In genomic region chr12:110345176-110345651, GRCh38 we compare ENCODE assay signal across 12 cellular contexts. TPM values are rescaled to one million over a fixed set of nuclear protein-coding genes. Genes with fewer than 3 reads are reported as not detected.
DNase-seq lines count a peak whose midpoint lies in the region; ATAC-seq and TF ChIP-seq lines count a peak whose summit lies in the region.
"Had no signal": no experiment of that assay in that cellular context is flagged by ENCODE, and none has a peak within 500 bp of the region (broad histone marks: within the 10 kb centered on the region; RNA-seq: fewer than 3 reads in every experiment).

No MANE protein-coding gene starts in this region.

- H3K9me3 Mint-ChIP-seq in activated CD4-positive, alpha-beta T cell treated with anti-CD3 and anti-CD28 coated beads, Interleukin-2, amount 10 ng/mL, durations not matched to agents 24 days and 14 days, result no peaks in the 10 kb centered on the region
- H3K9me3 Mint-ChIP-seq: activated T-helper 17 cell treated with anti-CD3 and anti-CD28 coated beads, Interleukin-2, amount 50 U/mL, for 72 hours; neural crest cell had no signal

- peak overlapping the region; percentile 20 for H3K27ac Mint-ChIP-seq in activated CD4-positive, alpha-beta T cell treated with anti-CD3 and anti-CD28 coated beads, Interleukin-2, amount 10 ng/mL, durations not matched to agents 24 days and 14 days

- WGBS in thyroid gland, 2 donors, result 33 to 53% methylated on average over 11 of the region's 11 CpGs

- peaks cover 80 to 96% of the 10 kb centered on the region in 2 donors for H3K36me3 ChIP-seq in thyroid gland
- H3K36me3 ChIP-seq in tibial artery, result peaks cover 98 to 100% (median 99%) of the 10 kb centered on the region in 3 donors

- ATAC-seq in HG03159 (IDR thresholded peaks at IDR 0.05; ENCODE audit: unreplicated experiment), result no peak
- ATAC-seq: activated T-helper 17 cell treated with anti-CD3 and anti-CD28 coated beads, Interleukin-2, amount 50 U/mL, for 72 hours had no signal

- H3K4me3 Mint-ChIP-seq in activated CD4-positive, alpha-beta T cell treated with anti-CD3 and anti-CD28 coated beads, Interleukin-2, amount 10 ng/mL, durations not matched to agents 24 days and 14 days, result no peak overlapping the region
- H3K4me3 Mint-ChIP-seq: activated T-helper 17 cell treated with anti-CD3 and anti-CD28 coated beads, Interleukin-2, amount 50 U/mL, for 72 hours; neural crest cell had no signal

- TF ChIP-seq CTCF in VCaP (conservative IDR thresholded peaks at IDR 0.05) (no peak), thyroid gland (IDR thresholded peaks at IDR 0.05) (peak in 1 of 6 experiments; percentile 12), tibial artery (IDR thresholded peaks at IDR 0.05) (no peak)

- H3K4me3 ChIP-seq in thyroid gland (replicated peaks in 1 of 3) (no peak overlapping the region), tibial artery (no peak overlapping the region)
- H3K4me3 ChIP-seq: A549, coronary artery had no signal

- peaks cover 4 to 12% of the 10 kb centered on the region in 2 donors for H3K4me1 ChIP-seq in thyroid gland
- no peaks in the 10 kb centered on the region for H3K4me1 ChIP-seq in tibial artery

- intact Hi-C loops in activated CD4-positive, alpha-beta T cell treated with anti-CD3 and anti-CD28 coated beads, Interleukin-2, amount 10 ng/mL, durations not matched to agents 24 days and 14 days (cut with micrococcal nuclease), result no loop called here
- intact Hi-C loops in thyroid gland (cut with DNase I), result no loop called here
- intact Hi-C loops in tibial artery (cut with DNase I; ENCODE audit: low total_unique reads), result no loop called here

- peak overlapping the region; percentile 97 for H3K27ac ChIP-seq in VCaP
- H3K27ac ChIP-seq in thyroid gland, result peak overlapping the region; percentile 40 to 82 (median 78)
- no peak overlapping the region for H3K27ac ChIP-seq in tibial artery

- peak in 1 of 2 donors; percentile 16 for TF ChIP-seq POLR2A in thyroid gland (IDR thresholded peaks at IDR 0.05)

- H3K4me1 Mint-ChIP-seq in activated CD4-positive, alpha-beta T cell treated with anti-CD3 and anti-CD28 coated beads, Interleukin-2, amount 10 ng/mL, durations not matched to agents 24 days and 14 days, result peaks cover 28% of the 10 kb centered on the region
- H3K4me1 Mint-ChIP-seq: neural crest cell had no signal

- H3K27me3 Mint-ChIP-seq in activated CD4-positive, alpha-beta T cell treated with anti-CD3 and anti-CD28 coated beads, Interleukin-2, amount 10 ng/mL, durations not matched to agents 24 days and 14 days, result no peaks in the 10 kb centered on the region
- H3K27me3 Mint-ChIP-seq: activated T-helper 17 cell treated with anti-CD3 and anti-CD28 coated beads, Interleukin-2, amount 50 U/mL, for 72 hours had no signal

- peaks cover 73% of the 10 kb centered on the region for H3K36me3 Mint-ChIP-seq in activated CD4-positive, alpha-beta T cell treated with anti-CD3 and anti-CD28 coated beads, Interleukin-2, amount 10 ng/mL, durations not matched to agents 24 days and 14 days (ENCODE audit: low read depth)

- H3K27me3 ChIP-seq in thyroid gland (no peaks in the 10 kb centered on the region), tibial artery (no peaks in the 10 kb centered on the region)

- no peak for DNase-seq in activated CD4-positive, alpha-beta T cell treated with anti-CD3 and anti-CD28 coated beads, Interleukin-2, amount 10 ng/mL, durations not matched to agents 24 days and 14 days
- DNase-seq in activated CD4-positive, alpha-beta T cell treated with anti-CD3 and anti-CD28 coated beads for 1 hour, result no peak
- DNase-seq in kidney tubule cell (ENCODE audit: low spot score), result peak; percentile 76
- DNase-seq in thyroid gland, result peak; percentile 83 to 84
- DNase-seq in tibial artery, result no peak
- DNase-seq in stimulated activated CD4-positive, alpha-beta T cell treated with anti-CD3 and anti-CD28 coated beads, Interleukin-2, amount 100 ng/mL, for 24 hours, result no peak

- H3K9me3 ChIP-seq in thyroid gland, result no peaks in the 10 kb centered on the region
- no peaks in the 10 kb centered on the region for H3K9me3 ChIP-seq in tibial artery
- H3K9me3 ChIP-seq: A549 had no signal

RNA-seq across cellular contexts. Expression of gene ANAPC7, which starts 58.3 kb away (rescaled TPM):
- total RNA-seq in activated CD4-positive, alpha-beta T cell treated with anti-CD3 and anti-CD28 coated beads, Interleukin-2, amount 10 ng/mL, durations not matched to agents 24 days and 14 days, result 71.4 and 77.4 TPM in 2 replicates
- total RNA-seq in thyroid gland, result 10 to 100 TPM; 49.4 to 61.9 (median 50.9) TPM

Comparison
In these comparisons a context has a peak if more than half of its experiments do, and no peak if none do; other contexts are left out.
1. DNase-seq: peak in kidney tubule cell (single experiment) and thyroid gland (2 of 2); none in activated CD4-positive, alpha-beta T cell treated with anti-CD3 and anti-CD28 coated beads, Interleukin-2, amount 10 ng/mL, durations not matched to agents 24 days and 14 days (single experiment), activated CD4-positive, alpha-beta T cell treated with anti-CD3 and anti-CD28 coated beads for 1 hour (single experiment), tibial artery (0 of 2) and stimulated activated CD4-positive, alpha-beta T cell treated with anti-CD3 and anti-CD28 coated beads, Interleukin-2, amount 100 ng/mL, for 24 hours (0 of 2).
2. H3K27ac ChIP-seq: peak in VCaP (single experiment) and thyroid gland (3 of 3); none in tibial artery (0 of 2).